In genomic region chr3:127074900-127075360, GRCh38 we compare ENCODE assay signal across 8 cellular contexts.
DNase-seq lines count a peak whose midpoint lies in the region; ATAC-seq and TF ChIP-seq lines count a peak whose summit lies in the region.

No MANE protein-coding gene starts in this region.

- no peak for TF ChIP-seq CTCF in AG09309 (IDR thresholded peaks at IDR 0.05; ENCODE audit: control insufficient read depth, insufficient read depth, low read depth, low read length, missing control alignments)
- TF ChIP-seq CTCF in retinal pigment epithelial cell (conservative IDR thresholded peaks at IDR 0.05; ENCODE audit: low read depth, low read length) = no peak
- TF ChIP-seq CTCF in Caco-2 (IDR thresholded peaks at IDR 0.05; ENCODE audit: insufficient read depth in 1 of 2, low read depth in 1 of 2, low read length in 1 of 2, severe bottlenecking in 1 of 2, unreplicated experiment in 1 of 2) = no peak
- no peak for TF ChIP-seq CTCF in uterus (IDR thresholded peaks at IDR 0.05)

- H3K4me3 ChIP-seq in AG09309 (ENCODE audit: control insufficient read depth, low read depth, low read length) (no peak overlapping the region), retinal pigment epithelial cell (ENCODE audit: low read length) (no peak overlapping the region), Caco-2 (ENCODE audit: low read depth, low read length) (no peak overlapping the region), uterus (no peak overlapping the region)

- H3K27me3 Mint-ChIP-seq in Caco-2 (ENCODE audit: insufficient read depth, unreplicated experiment) = peaks cover 4% of the 10 kb centered on the region

- H3K36me3 Mint-ChIP-seq in Caco-2 (ENCODE audit: insufficient read depth, unreplicated experiment) = no peaks in the 10 kb centered on the region

- no peak overlapping the region for H3K27ac Mint-ChIP-seq in Caco-2 (ENCODE audit: unreplicated experiment)

- H3K4me1 ChIP-seq in Caco-2 (no peaks in the 10 kb centered on the region), uterus (no peaks in the 10 kb centered on the region)

- H3K36me3 ChIP-seq in Caco-2 (ENCODE audit: control insufficient read depth, insufficient read depth, low read length) = no peaks in the 10 kb centered on the region
- H3K36me3 ChIP-seq in uterus = no peaks in the 10 kb centered on the region

- no TSS peak for BruUV-seq in Caco-2 (replicated peaks; lab: Mats Ljungman, UMichigan)

- H3K27ac ChIP-seq in epithelial cell of prostate = peak overlapping the region; percentile 90
- no peak overlapping the region for H3K27ac ChIP-seq in uterus

- no peak overlapping the region for H3K4me3 Mint-ChIP-seq in Caco-2 (ENCODE audit: unreplicated experiment)

- DNase-seq in AG09309 (ENCODE audit: low read depth) (peak; percentile 60), NCI-H226 (peak; percentile 16), epithelial cell of prostate (ENCODE audit: low read depth, low spot score) (peak; percentile 54), retinal pigment epithelial cell (ENCODE audit: low read depth) (peak; percentile 39), Caco-2 (no peak), uterus (no peak)

- intact Hi-C loops in Caco-2 (cut with micrococcal nuclease; ENCODE audit: unreplicated experiment) (no loop called here), uterus (cut with DNase I; ENCODE audit: low total_unique reads) (no loop called here)

- CTCF ChIA-PET in Caco-2 (lab: Charles Lee) = no interaction called here

- H3K27me3 ChIP-seq in Caco-2 (replicated peaks; ENCODE audit: control insufficient read depth, insufficient read depth, low read length) (no peaks in the 10 kb centered on the region), uterus (no peaks in the 10 kb centered on the region)

- no peak for TF ChIP-seq POLR2A in uterus (IDR thresholded peaks at IDR 0.05)

- ATAC-seq in GM18517 (IDR thresholded peaks at IDR 0.05; ENCODE audit: unreplicated experiment) (peak; percentile 84), HG02885 (IDR thresholded peaks at IDR 0.05; ENCODE audit: poor library complexity, unreplicated experiment) (peak; percentile 95)

- no peaks in the 10 kb centered on the region for H3K9me3 ChIP-seq in Caco-2
- no peaks in the 10 kb centered on the region for H3K9me3 ChIP-seq in uterus

- no peaks in the 10 kb centered on the region for H3K9me3 Mint-ChIP-seq in Caco-2 (ENCODE audit: unreplicated experiment)

- POLR2A ChIA-PET in Caco-2 (lab: Charles Lee) = no interaction called here

- no peaks in the 10 kb centered on the region for H3K4me1 Mint-ChIP-seq in Caco-2 (ENCODE audit: low read depth, unreplicated experiment)

Comparison
In these comparisons a context has a peak if more than half of its experiments do, and no peak if none do; other contexts are left out.
1. DNase-seq: peak in AG09309 (single experiment), NCI-H226 (single experiment), epithelial cell of prostate (single experiment) and retinal pigment epithelial cell (single experiment); none in Caco-2 (0 of 2) and uterus (0 of 2).